Comparison of ENCODE assay signal across 23 cellular contexts in the genomic region with DNA sequence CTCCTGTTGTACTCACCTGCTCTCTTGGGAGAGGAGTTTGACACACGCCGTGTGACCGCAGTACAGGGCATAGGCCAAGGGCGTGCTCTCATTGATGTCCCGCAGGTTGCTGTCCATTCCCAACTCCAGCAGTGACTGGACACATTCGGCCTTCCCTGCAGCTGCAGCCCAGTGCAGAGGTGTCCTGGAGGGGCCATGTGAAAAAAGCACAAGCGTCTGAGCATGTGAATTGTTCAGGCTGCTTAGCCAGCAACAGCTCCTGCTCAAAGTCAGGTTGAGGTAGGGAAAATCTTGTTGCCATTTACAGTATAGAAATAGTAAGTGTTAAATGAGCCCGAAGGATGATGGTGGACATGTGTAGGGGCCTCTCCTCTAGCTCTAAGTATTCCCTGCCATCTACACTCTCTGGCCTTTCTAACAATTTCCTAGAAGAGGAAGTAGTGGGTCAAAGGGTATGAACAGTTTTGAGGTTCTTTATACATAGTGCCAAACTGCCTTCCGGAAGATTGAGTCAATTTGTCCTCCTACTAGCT.
DNase-seq lines count a peak whose midpoint lies in the region; ATAC-seq, FAIRE-seq and TF ChIP-seq lines count a peak whose summit lies in the region.
"Had no signal": no experiment of that assay in that cellular context is flagged by ENCODE, and none has a peak within 500 bp of the region (broad histone marks: within the 10 kb centered on the region; RNA-seq: fewer than 3 reads in every experiment).

No MANE protein-coding gene starts in this region.

- peak overlapping the region in 1 of 7 donors; percentile 75 for H3K27ac Mint-ChIP-seq in CD14-positive monocyte
- H3K27ac Mint-ChIP-seq: neural progenitor cell; T-helper 1 cell treated with Interleukin-12 subunit alpha and Interleukin-12 subunit beta and Interleukin-4 antibody, amounts not matched to agents 30 μg/mL and 1 μg/mL, for 36 hours had no signal

- TF ChIP-seq CTCF in lung (IDR thresholded peaks at IDR 0.05; ENCODE audit: control extremely low read depth, extremely low read depth) (no peak), CD14-positive monocyte (IDR thresholded peaks at IDR 0.05) (no peak)

- no peak for FAIRE-seq in GM19239 (lab: Jason Lieb, UNC)
- FAIRE-seq: endometrium had no signal

- ATAC-seq in lung (ENCODE audit: insufficient read depth, low FRiP score) = peak; percentile 34
- ATAC-seq: gastroesophageal sphincter, sciatic nerve had no signal

- H3K4me1 ChIP-seq in lung (ENCODE audit: control insufficient read depth in 2 of 2, insufficient read depth in 2 of 2, low read length in 2 of 2) = no peaks in the 10 kb centered on the region
- H3K4me1 ChIP-seq: gastroesophageal sphincter, neural progenitor cell, tibial artery had no signal

- H3K36me3 ChIP-seq in lung (ENCODE audit: control insufficient read depth in 2 of 2, insufficient read depth in 2 of 2, low read length in 2 of 2) = no peaks in the 10 kb centered on the region
- H3K36me3 ChIP-seq: gastroesophageal sphincter, tibial artery had no signal

- H3K27ac ChIP-seq in lung (ENCODE audit: low read depth in 1 of 2, low read length in 1 of 2) = no peak overlapping the region
- H3K27ac ChIP-seq: gastroesophageal sphincter, neural progenitor cell, tibial artery had no signal

- WGBS in lung, 2 donors = 80 to 87% methylated on average over 9 of the region's 9 CpGs

- H3K4me1 Mint-ChIP-seq in CD14-positive monocyte = peaks cover 17% of the 10 kb centered on the region
- H3K4me1 Mint-ChIP-seq: neural progenitor cell had no signal

- in situ Hi-C loops in KBM-7 (cut with MboI; ENCODE audit: low pct_unique_long_range_greater_than_20kb, low sequenced_read_pairs) = no loop called here

- no peak overlapping the region for H3K4me3 Mint-ChIP-seq in CD14-positive monocyte
- H3K4me3 Mint-ChIP-seq: CD4-positive, CD25-positive, alpha-beta regulatory T cell; neural progenitor cell; T-helper 1 cell treated with Interleukin-12 subunit alpha and Interleukin-12 subunit beta and Interleukin-4 antibody, amounts not matched to agents 30 μg/mL and 1 μg/mL, for 36 hours had no signal

- H3K27me3 Mint-ChIP-seq in CD14-positive monocyte (ENCODE audit: low read depth in 3 of 3) = peaks cover 0 to 2% (median 0%) of the 10 kb centered on the region in 3 donors
- H3K27me3 Mint-ChIP-seq: CD4-positive, CD25-positive, alpha-beta regulatory T cell had no signal

- peaks cover 0 to 4% of the 10 kb centered on the region in 2 donors for H3K36me3 Mint-ChIP-seq in CD14-positive monocyte
- H3K36me3 Mint-ChIP-seq: CD4-positive, CD25-positive, alpha-beta regulatory T cell; neural progenitor cell had no signal

- no peaks in the 10 kb centered on the region for H3K27me3 ChIP-seq in lung (ENCODE audit: control insufficient read depth, insufficient read depth)
- H3K27me3 ChIP-seq: gastroesophageal sphincter, neural progenitor cell, tibial artery had no signal

- peaks cover 0 to 6% (median 2%) of the 10 kb centered on the region in 7 donors for H3K9me3 Mint-ChIP-seq in CD14-positive monocyte
- H3K9me3 Mint-ChIP-seq: neural progenitor cell; T-helper 1 cell treated with Interleukin-12 subunit alpha and Interleukin-12 subunit beta and Interleukin-4 antibody, amounts not matched to agents 30 μg/mL and 1 μg/mL, for 36 hours had no signal

- H3K9me3 ChIP-seq in lung (ENCODE audit: control insufficient read depth in 2 of 2, insufficient read depth in 1 of 2, low read length in 1 of 2) = no peaks in the 10 kb centered on the region
- H3K9me3 ChIP-seq: gastroesophageal sphincter, tibial artery had no signal

- intact Hi-C loops in CD14-positive monocyte (cut with micrococcal nuclease) = no loop called here

- no peak overlapping the region for H3K4me3 ChIP-seq in lung
- H3K4me3 ChIP-seq: gastroesophageal sphincter, neural progenitor cell, tibial artery had no signal

- DNase-seq in SKM-1 treated with dmso at 0.1 percent for 144 hours (lab: John Stamatoyannopoulos, UW; ENCODE audit: unreplicated experiment) (peak; percentile 20), SKM-1 (lab: John Stamatoyannopoulos, UW; ENCODE audit: unreplicated experiment) (no peak), KBM-7 (peak; percentile 77), UCSD-AML1 (lab: John Stamatoyannopoulos, UW; ENCODE audit: unreplicated experiment) (peak; percentile 20), lung (ENCODE audit: low spot score) (no peak), CD14-positive monocyte (ENCODE audit: low spot score) (no peak), NCI-H146 treated with DMSO at 0.1 percent for 48 hours (lab: John Stamatoyannopoulos, UW; ENCODE audit: unreplicated experiment) (no peak), GM19239 (ENCODE audit: insufficient read length, low spot score) (no peak)
- DNase-seq: 8988T; activated T-cell treated with anti-CD3 and anti-CD28 coated beads, Interleukin-2, amount 50 U/mL, for 1 hour; anterior cingulate cortex; DMS79 treated with DMSO at 0.1 percent for 48 hours; NCI-H1694 treated with DMSO at 0.1 percent for 48 hours; NCI-H69; RPMI8226; stimulated activated CD4-positive, alpha-beta T cell treated with anti-CD3 and anti-CD28 coated beads, Interleukin-2, amount 100 ng/mL, for 48 hours; tibial artery had no signal

Comparison
In these comparisons a context has a peak if more than half of its experiments do, and no peak if none do; other contexts are left out.
1. DNase-seq: peak in SKM-1 treated with dmso at 0.1 percent for 144 hours (single experiment), KBM-7 (single experiment) and UCSD-AML1 (single experiment); none in SKM-1 (single experiment), lung (single experiment), CD14-positive monocyte (single experiment), NCI-H146 treated with DMSO at 0.1 percent for 48 hours (single experiment) and GM19239 (single experiment).